16 cellular contexts compared by ENCODE assay signal in the genomic region with DNA sequence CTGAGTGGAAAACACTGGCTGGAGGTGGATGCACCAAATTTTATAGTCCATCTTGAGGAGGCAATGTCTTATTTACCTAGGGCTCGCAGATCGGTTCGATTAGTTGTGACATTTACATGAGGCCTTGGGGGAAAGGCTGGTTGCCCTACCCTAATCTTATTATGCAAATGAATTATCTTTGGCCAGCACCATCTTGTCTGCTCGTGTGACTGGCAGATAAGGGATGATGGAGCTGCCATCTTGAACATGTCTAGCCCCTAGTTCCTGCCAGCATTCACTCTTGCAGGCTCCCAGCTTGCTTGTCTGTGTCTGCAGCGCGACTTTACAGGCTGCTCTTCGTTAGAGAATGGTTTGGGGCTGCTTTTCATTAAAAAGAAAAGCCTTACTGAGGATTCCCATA.
DNase-seq lines count a peak whose midpoint lies in the region; ATAC-seq and TF ChIP-seq lines count a peak whose summit lies in the region.
"Had no signal": no experiment of that assay in that cellular context is flagged by ENCODE, and none has a peak within 500 bp of the region (broad histone marks: within the 10 kb centered on the region; RNA-seq: fewer than 3 reads in every experiment).

No MANE protein-coding gene starts in this region.

- CTCF ChIA-PET in RWPE1 (lab: Yijun Ruan, JAX): interaction anchor here (0.7 kb wide), 1 partner anchor 845 kb away, joined by 3 read pairs; no protein-coding TSS in a partner anchor
- CTCF ChIA-PET in WTC11 (lab: Charles Lee): no interaction called here
- CTCF ChIA-PET in activated naive CD4-positive, alpha-beta T cell treated with anti-CD3 and anti-CD28 coated beads, Interleukin-2, amount 10 ng/mL, durations not matched to agents 7 days and 5 days (lab: Charles Lee): interaction anchor here (0.6 kb wide), 1 partner anchor 24 kb away, joined by 3 read pairs; no protein-coding TSS in a partner anchor

- POLR2A ChIA-PET in RWPE1 (lab: Yijun Ruan, JAX; ENCODE audit: low non-redundant PET) (no interaction called here), WTC11 (lab: Charles Lee) (no interaction called here)

- no peak for DNase-seq in activated naive CD8-positive, alpha-beta T cell treated with anti-CD3 and anti-CD28 coated beads for 36 hours
- DNase-seq in activated naive CD8-positive, alpha-beta T cell treated with anti-CD3 and anti-CD28 coated beads, Interleukin-2, amount 50 U/mL, for 24 hours: no peak
- no peak for DNase-seq in stimulated activated naive B cell treated with anti-CD40 and anti-IgM and Interleukin-4, amounts not matched to agents 10 μg/mL and 1 μg/mL and 100 μg/mL, for 72 hours
- no peak for DNase-seq in RWPE1 (ENCODE audit: low spot score)
- DNase-seq in WTC11 (ENCODE audit: low spot score): no peak
- no peak for DNase-seq in activated naive CD4-positive, alpha-beta T cell treated with anti-CD3 and anti-CD28 coated beads, Interleukin-2, amount 10 ng/mL, durations not matched to agents 7 days and 5 days
- DNase-seq: 8988T; ACHN; C1 segment of cervical spinal cord; CD4-positive, alpha-beta T cell; DMS153; DMS79 treated with DMSO at 0.1 percent for 48 hours; EL; GOT3; H9 had no signal

- H3K27ac Mint-ChIP-seq in activated naive CD8-positive, alpha-beta T cell: peak overlapping the region; percentile 5
- H3K27ac Mint-ChIP-seq in activated naive CD8-positive, alpha-beta T cell treated with anti-CD3 and anti-CD28 coated beads for 36 hours: no peak overlapping the region
- H3K27ac Mint-ChIP-seq in activated naive CD8-positive, alpha-beta T cell treated with anti-CD3 and anti-CD28 coated beads, Interleukin-2, amount 50 U/mL, for 24 hours: peak overlapping the region; percentile 1
- H3K27ac Mint-ChIP-seq in stimulated activated naive B cell treated with anti-CD40 and anti-IgM and Interleukin-4, amounts not matched to agents 10 μg/mL and 1 μg/mL and 100 μg/mL, for 72 hours: peak overlapping the region; percentile 42
- no peak overlapping the region for H3K27ac Mint-ChIP-seq in WTC11
- no peak overlapping the region for H3K27ac Mint-ChIP-seq in activated naive CD4-positive, alpha-beta T cell treated with anti-CD3 and anti-CD28 coated beads, Interleukin-2, amount 10 ng/mL, durations not matched to agents 7 days and 5 days
- H3K27ac Mint-ChIP-seq: CD4-positive, alpha-beta T cell; H9 had no signal

- no peaks in the 10 kb centered on the region for H3K27me3 Mint-ChIP-seq in activated naive CD8-positive, alpha-beta T cell
- no peaks in the 10 kb centered on the region for H3K27me3 Mint-ChIP-seq in activated naive CD8-positive, alpha-beta T cell treated with anti-CD3 and anti-CD28 coated beads for 36 hours
- H3K27me3 Mint-ChIP-seq in activated naive CD8-positive, alpha-beta T cell treated with anti-CD3 and anti-CD28 coated beads, Interleukin-2, amount 50 U/mL, for 24 hours: no peaks in the 10 kb centered on the region
- no peaks in the 10 kb centered on the region for H3K27me3 Mint-ChIP-seq in stimulated activated naive B cell treated with anti-CD40 and anti-IgM and Interleukin-4, amounts not matched to agents 10 μg/mL and 1 μg/mL and 100 μg/mL, for 72 hours
- no peaks in the 10 kb centered on the region for H3K27me3 Mint-ChIP-seq in WTC11 (ENCODE audit: low read depth)
- no peaks in the 10 kb centered on the region for H3K27me3 Mint-ChIP-seq in activated naive CD4-positive, alpha-beta T cell treated with anti-CD3 and anti-CD28 coated beads, Interleukin-2, amount 10 ng/mL, durations not matched to agents 7 days and 5 days
- H3K27me3 Mint-ChIP-seq: CD4-positive, alpha-beta T cell had no signal

- peaks cover 6% of the 10 kb centered on the region for H3K4me1 Mint-ChIP-seq in activated naive CD8-positive, alpha-beta T cell (ENCODE audit: low read depth)
- H3K4me1 Mint-ChIP-seq in activated naive CD8-positive, alpha-beta T cell treated with anti-CD3 and anti-CD28 coated beads for 36 hours: peaks cover 5% of the 10 kb centered on the region
- H3K4me1 Mint-ChIP-seq in activated naive CD8-positive, alpha-beta T cell treated with anti-CD3 and anti-CD28 coated beads, Interleukin-2, amount 50 U/mL, for 24 hours: no peaks in the 10 kb centered on the region
- H3K4me1 Mint-ChIP-seq in stimulated activated naive B cell treated with anti-CD40 and anti-IgM and Interleukin-4, amounts not matched to agents 10 μg/mL and 1 μg/mL and 100 μg/mL, for 72 hours: no peaks in the 10 kb centered on the region
- H3K4me1 Mint-ChIP-seq in WTC11: peaks cover 3% of the 10 kb centered on the region; the same call in 1 of the 2 replicates
- no peaks in the 10 kb centered on the region for H3K4me1 Mint-ChIP-seq in activated naive CD4-positive, alpha-beta T cell treated with anti-CD3 and anti-CD28 coated beads, Interleukin-2, amount 10 ng/mL, durations not matched to agents 7 days and 5 days
- H3K4me1 Mint-ChIP-seq: H9 had no signal

- no peak overlapping the region for H3K4me3 Mint-ChIP-seq in activated naive CD8-positive, alpha-beta T cell
- no peak overlapping the region for H3K4me3 Mint-ChIP-seq in activated naive CD8-positive, alpha-beta T cell treated with anti-CD3 and anti-CD28 coated beads for 36 hours
- H3K4me3 Mint-ChIP-seq in activated naive CD8-positive, alpha-beta T cell treated with anti-CD3 and anti-CD28 coated beads, Interleukin-2, amount 50 U/mL, for 24 hours: no peak overlapping the region
- no peak overlapping the region for H3K4me3 Mint-ChIP-seq in stimulated activated naive B cell treated with anti-CD40 and anti-IgM and Interleukin-4, amounts not matched to agents 10 μg/mL and 1 μg/mL and 100 μg/mL, for 72 hours
- H3K4me3 Mint-ChIP-seq in WTC11: no peak overlapping the region
- H3K4me3 Mint-ChIP-seq in activated naive CD4-positive, alpha-beta T cell treated with anti-CD3 and anti-CD28 coated beads, Interleukin-2, amount 10 ng/mL, durations not matched to agents 7 days and 5 days: no peak overlapping the region
- H3K4me3 Mint-ChIP-seq: CD4-positive, alpha-beta T cell; H9 had no signal

- no peak for ATAC-seq in activated naive CD8-positive, alpha-beta T cell treated with anti-CD3 and anti-CD28 coated beads, Interleukin-2, amount 50 U/mL, for 24 hours
- ATAC-seq in stimulated activated naive B cell treated with anti-CD40 and anti-IgM and Interleukin-4, amounts not matched to agents 10 μg/mL and 1 μg/mL and 100 μg/mL, for 72 hours (replicated peaks): no peak
- ATAC-seq in WTC11: no peak

- TF ChIP-seq CTCF in RWPE1 (conservative IDR thresholded peaks at IDR 0.05; ENCODE audit: low read depth) (no peak), WTC11 (IDR thresholded peaks at IDR 0.05) (no peak)

- H3K9me3 Mint-ChIP-seq in activated naive CD8-positive, alpha-beta T cell (ENCODE audit: low read depth): no peaks in the 10 kb centered on the region
- H3K9me3 Mint-ChIP-seq in activated naive CD8-positive, alpha-beta T cell treated with anti-CD3 and anti-CD28 coated beads for 36 hours: no peaks in the 10 kb centered on the region
- H3K9me3 Mint-ChIP-seq in activated naive CD8-positive, alpha-beta T cell treated with anti-CD3 and anti-CD28 coated beads, Interleukin-2, amount 50 U/mL, for 24 hours: no peaks in the 10 kb centered on the region
- no peaks in the 10 kb centered on the region for H3K9me3 Mint-ChIP-seq in stimulated activated naive B cell treated with anti-CD40 and anti-IgM and Interleukin-4, amounts not matched to agents 10 μg/mL and 1 μg/mL and 100 μg/mL, for 72 hours
- H3K9me3 Mint-ChIP-seq in WTC11: no peaks in the 10 kb centered on the region
- no peaks in the 10 kb centered on the region for H3K9me3 Mint-ChIP-seq in activated naive CD4-positive, alpha-beta T cell treated with anti-CD3 and anti-CD28 coated beads, Interleukin-2, amount 10 ng/mL, durations not matched to agents 7 days and 5 days
- H3K9me3 Mint-ChIP-seq: CD4-positive, alpha-beta T cell; H9 had no signal

- H3K27ac ChIP-seq in RWPE1: no peak overlapping the region

- H3K36me3 Mint-ChIP-seq in activated naive CD8-positive, alpha-beta T cell: peaks cover 15% of the 10 kb centered on the region
- H3K36me3 Mint-ChIP-seq in activated naive CD8-positive, alpha-beta T cell treated with anti-CD3 and anti-CD28 coated beads for 36 hours: peaks cover 40% of the 10 kb centered on the region
- peaks cover 57% of the 10 kb centered on the region for H3K36me3 Mint-ChIP-seq in activated naive CD8-positive, alpha-beta T cell treated with anti-CD3 and anti-CD28 coated beads, Interleukin-2, amount 50 U/mL, for 24 hours (ENCODE audit: low read depth)
- H3K36me3 Mint-ChIP-seq in stimulated activated naive B cell treated with anti-CD40 and anti-IgM and Interleukin-4, amounts not matched to agents 10 μg/mL and 1 μg/mL and 100 μg/mL, for 72 hours: peaks cover 32 to 43% of the 10 kb centered on the region in 2 donors
- peaks cover 43% of the 10 kb centered on the region for H3K36me3 Mint-ChIP-seq in WTC11
- H3K36me3 Mint-ChIP-seq in activated naive CD4-positive, alpha-beta T cell treated with anti-CD3 and anti-CD28 coated beads, Interleukin-2, amount 10 ng/mL, durations not matched to agents 7 days and 5 days: peaks cover 45% of the 10 kb centered on the region

TF ChIP-seq in WTC11, 78 proteins besides CTCF, POLR2A, EP300 and RAD21 (continues in another document):
- TF ChIP-seq, protein P1, sequence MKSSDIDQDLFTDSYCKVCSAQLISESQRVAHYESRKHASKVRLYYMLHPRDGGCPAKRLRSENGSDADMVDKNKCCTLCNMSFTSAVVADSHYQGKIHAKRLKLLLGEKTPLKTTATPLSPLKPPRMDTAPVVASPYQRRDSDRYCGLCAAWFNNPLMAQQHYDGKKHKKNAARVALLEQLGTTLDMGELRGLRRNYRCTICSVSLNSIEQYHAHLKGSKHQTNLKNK (CRISPR knock-in tag; IDR thresholded peaks at IDR 0.05): no peak
- TF ChIP-seq, protein P2, sequence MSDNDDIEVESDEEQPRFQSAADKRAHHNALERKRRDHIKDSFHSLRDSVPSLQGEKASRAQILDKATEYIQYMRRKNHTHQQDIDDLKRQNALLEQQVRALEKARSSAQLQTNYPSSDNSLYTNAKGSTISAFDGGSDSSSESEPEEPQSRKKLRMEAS (CRISPR knock-in tag; IDR thresholded peaks at IDR 0.05): no peak
- TF ChIP-seq, protein P3, sequence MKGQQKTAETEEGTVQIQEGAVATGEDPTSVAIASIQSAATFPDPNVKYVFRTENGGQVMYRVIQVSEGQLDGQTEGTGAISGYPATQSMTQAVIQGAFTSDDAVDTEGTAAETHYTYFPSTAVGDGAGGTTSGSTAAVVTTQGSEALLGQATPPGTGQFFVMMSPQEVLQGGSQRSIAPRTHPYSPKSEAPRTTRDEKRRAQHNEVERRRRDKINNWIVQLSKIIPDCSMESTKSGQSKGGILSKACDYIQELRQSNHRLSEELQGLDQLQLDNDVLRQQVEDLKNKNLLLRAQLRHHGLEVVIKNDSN (CRISPR knock-in tag; IDR thresholded peaks at IDR 0.05): no peak
- TF ChIP-seq ZNF671 (CRISPR knock-in tag; IDR thresholded peaks at IDR 0.05) (no peak), ATF1 (CRISPR knock-in tag; IDR thresholded peaks at IDR 0.05) (no peak), FOXJ3 (CRISPR knock-in tag; IDR thresholded peaks at IDR 0.05; ENCODE audit: borderline replicate concordance) (no peak), PRRX2 (CRISPR knock-in tag; IDR thresholded peaks at IDR 0.05) (no peak)

Comparison
In these comparisons a context has a peak if more than half of its experiments do, and no peak if none do; other contexts are left out.
1. H3K27ac Mint-ChIP-seq: peak in activated naive CD8-positive, alpha-beta T cell (single experiment), activated naive CD8-positive, alpha-beta T cell treated with anti-CD3 and anti-CD28 coated beads, Interleukin-2, amount 50 U/mL, for 24 hours (single experiment) and stimulated activated naive B cell treated with anti-CD40 and anti-IgM and Interleukin-4, amounts not matched to agents 10 μg/mL and 1 μg/mL and 100 μg/mL, for 72 hours (single experiment); none in activated naive CD8-positive, alpha-beta T cell treated with anti-CD3 and anti-CD28 coated beads for 36 hours (single experiment), WTC11 (single experiment) and activated naive CD4-positive, alpha-beta T cell treated with anti-CD3 and anti-CD28 coated beads, Interleukin-2, amount 10 ng/mL, durations not matched to agents 7 days and 5 days (single experiment).